19 cellular contexts compared by ENCODE assay signal in genomic region chr11:64081663-64082442, GRCh38. TPM values are rescaled to one million over a fixed set of nuclear protein-coding genes. Genes with fewer than 3 reads are reported as not detected.
DNase-seq lines count a peak whose midpoint lies in the region; ATAC-seq, FAIRE-seq and TF ChIP-seq lines count a peak whose summit lies in the region.
"Had no signal": no experiment of that assay in that cellular context is flagged by ENCODE, and none has a peak within 500 bp of the region (broad histone marks: within the 10 kb centered on the region; RNA-seq: fewer than 3 reads in every experiment).

No MANE protein-coding gene starts in this region.

- H2BK12ac ChIP-seq in H1 (ENCODE audit: low read depth, low read length): no peak overlapping the region

- no peaks in the 10 kb centered on the region for H3K79me2 ChIP-seq in H1 (ENCODE audit: control insufficient read depth in 1 of 2, insufficient read depth in 2 of 2, low read length in 2 of 2)

- TF ChIP-seq POLR2A in H1 (IDR thresholded peaks at IDR 0.05; ENCODE audit: control extremely low read depth in 1 of 2, low read depth in 2 of 2, low read length in 2 of 2) (no peak), adrenal gland (IDR thresholded peaks at IDR 0.05) (no peak)

- intact Hi-C loops in adrenal gland (cut with DNase I): no loop called here

- H4K91ac ChIP-seq in H1 (replicated peaks; ENCODE audit: insufficient read length, low read length): no peak overlapping the region

- CTCF ChIA-PET in H1 (lab: Charles Lee; ENCODE audit: partially characterized antibody): interaction anchor here (1.1 to 1.8 kb wide), 6 partner anchors 19 to 81 kb away, joined by 3 to 7 read pairs (median 4); no protein-coding TSS in a partner anchor

- no peak overlapping the region for H3K23ac ChIP-seq in H1 (ENCODE audit: insufficient read length)

- no peak overlapping the region for H3K27ac ChIP-seq in H1 (ENCODE audit: low read depth, low read length)
- no peak overlapping the region for H3K27ac ChIP-seq in adrenal gland

- no peak overlapping the region for H3K56ac ChIP-seq in H1 (replicated peaks; ENCODE audit: insufficient read length, low read depth, low read length)

- no peak overlapping the region for H2BK20ac ChIP-seq in H1 (ENCODE audit: low read length)

- no peak overlapping the region for H3K18ac ChIP-seq in H1 (ENCODE audit: extremely low read depth, low read length)

- no peak overlapping the region for H3K9ac ChIP-seq in H1 (replicated peaks in 1 of 4; ENCODE audit: extremely low read depth in 1 of 4, low read depth in 3 of 4, low read length in 3 of 4)

- H4K8ac ChIP-seq in H1 (ENCODE audit: extremely low read depth, insufficient read depth, low read length): no peak overlapping the region

- H3K4me3 ChIP-seq in H1 (ENCODE audit: extremely low read depth in 1 of 4, insufficient read depth in 2 of 4, low read depth in 3 of 4, low read length in 4 of 4) (no peak overlapping the region), adrenal gland (no peak overlapping the region)

- H3K79me1 ChIP-seq in H1 (ENCODE audit: low read depth, low read length): no peaks in the 10 kb centered on the region

- no peak overlapping the region for H3K4me2 ChIP-seq in H1 (ENCODE audit: insufficient read depth in 1 of 2, low read depth in 2 of 2, low read length in 2 of 2)

- peaks cover 3 to 23% of the 10 kb centered on the region in 2 experiments for H4K20me1 ChIP-seq in H1 (replicated peaks in 1 of 2; ENCODE audit: control insufficient read depth in 1 of 2, insufficient read depth in 2 of 2, low read length in 2 of 2)

- no peak for ATAC-seq in HG03457 (IDR thresholded peaks at IDR 0.05; ENCODE audit: unreplicated experiment)
- ATAC-seq: activated T-helper 17 cell treated with anti-CD3 and anti-CD28 coated beads, Interleukin-2, amount 50 U/mL, for 72 hours; left lobe of liver had no signal

- H2AFZ ChIP-seq in H1 (ENCODE audit: low read length): no peak overlapping the region

- H4K5ac ChIP-seq in H1 (ENCODE audit: insufficient read length, low read depth, low read length): no peak overlapping the region

- DNase-seq in DMS79 (lab: John Stamatoyannopoulos, UW) (peak; percentile 86), NCI-H187 treated with DMSO at 0.1 percent for 48 hours (lab: John Stamatoyannopoulos, UW) (peak; percentile 64), NCI-H526 treated with DMSO at 0.1 percent for 48 hours (lab: John Stamatoyannopoulos, UW) (peak; percentile 44), H1 (ENCODE audit: low read depth in 1 of 2, low spot score in 2 of 2) (no peak), NCI-H1694 (lab: John Stamatoyannopoulos, UW) (no peak), putamen (ENCODE audit: low spot score) (no peak), adrenal gland (no peak)
- DNase-seq: activated CD4-positive, CD25-positive, alpha-beta regulatory T cell; Calu3; cerebellar nuclear complex; SIG-M5; stimulated activated CD4-positive, alpha-beta T cell treated with anti-CD3 and anti-CD28 coated beads, Interleukin-4, amount 100 ng/mL, for 1 hour had no signal

- no peak for TF ChIP-seq EP300 in H1 (IDR thresholded peaks at IDR 0.05; ENCODE audit: borderline replicate concordance in 1 of 2, low read depth in 2 of 2, low read length in 2 of 2)

- no peak for FAIRE-seq in H1 (lab: Jason Lieb, UNC)
- FAIRE-seq: endometrium had no signal

- H3K4me1 ChIP-seq in H1 (replicated peaks in 1 of 4; ENCODE audit: control insufficient read depth in 3 of 4, insufficient read depth in 4 of 4, low read length in 3 of 4): no peaks in the 10 kb centered on the region
- no peaks in the 10 kb centered on the region for H3K4me1 ChIP-seq in adrenal gland (replicated peaks in 1 of 2)

- no peak overlapping the region for H2BK5ac ChIP-seq in H1 (ENCODE audit: low read depth, low read length)

- TF ChIP-seq CTCF in H1 (IDR thresholded peaks at IDR 0.05; ENCODE audit: control extremely low read depth in 1 of 3, insufficient read depth in 1 of 3, low read depth in 1 of 3, low read length in 3 of 3): no peak
- no peak for TF ChIP-seq CTCF in adrenal gland (IDR thresholded peaks at IDR 0.05)

- no peaks in the 10 kb centered on the region for H3K36me3 ChIP-seq in H1 (ENCODE audit: control insufficient read depth in 2 of 4, insufficient read depth in 4 of 4, low read length in 3 of 4)
- no peaks in the 10 kb centered on the region for H3K36me3 ChIP-seq in adrenal gland (replicated peaks in 1 of 2)

- H3K23me2 ChIP-seq in H1 (ENCODE audit: low read depth, low read length): no peaks in the 10 kb centered on the region

- H2BK15ac ChIP-seq in H1 (ENCODE audit: low read length): no peak overlapping the region

- H3K4ac ChIP-seq in H1 (replicated peaks; ENCODE audit: insufficient read length, low read depth, low read length): no peak overlapping the region

- H3K27me3 ChIP-seq in H1 (replicated peaks in 1 of 4; ENCODE audit: control insufficient read depth in 3 of 4, extremely low read depth in 1 of 4, insufficient read depth in 3 of 4, low read length in 3 of 4): peaks cover 0 to 77% (median 45%) of the 10 kb centered on the region in 4 experiments; a peak in 6 of 7 replicates
- H3K27me3 ChIP-seq in adrenal gland: no peaks in the 10 kb centered on the region

- H3K14ac ChIP-seq in H1 (ENCODE audit: insufficient read length): no peak overlapping the region

- TF ChIP-seq RAD21 in H1 (IDR thresholded peaks at IDR 0.05 in 1 of 2, conservative IDR thresholded peaks at IDR 0.05 in 1 of 2; ENCODE audit: low read depth in 2 of 2, low read length in 2 of 2): no peak

- 89% methylated on average over 28 of the region's 28 CpGs; no CpG with 5 or more reads in 1 of the 2 experiments for WGBS in H1 (ENCODE audit: extremely low coverage in 1 of 2, insufficient coverage in 1 of 2, insufficient read length in 1 of 2, insufficient replicate concordance in 2 of 2, low coverage in 1 of 2, low lambda C conversion rate in 2 of 2, missing lambda C conversion rate in 1 of 2), 2 experiments
- 87 to 93% (median 87%) methylated on average over 11 to 28 of the region's 28 CpGs for WGBS in adrenal gland, 4 donors

- POLR2A ChIA-PET in H1 (lab: Charles Lee; ENCODE audit: partially characterized antibody): interaction anchor here (1.0 kb wide), 1 partner anchor 23 kb away, joined by 3 read pairs; no protein-coding TSS in a partner anchor

- no peak overlapping the region for H2AK5ac ChIP-seq in H1 (ENCODE audit: low read depth, low read length)

- no peak overlapping the region for H2BK120ac ChIP-seq in H1 (replicated peaks; ENCODE audit: low read depth, low read length)

- H3K9me3 ChIP-seq in H1 (ENCODE audit: insufficient read depth in 2 of 2, low read depth in 1 of 2, low read length in 1 of 2): no peaks in the 10 kb centered on the region
- no peaks in the 10 kb centered on the region for H3K9me3 ChIP-seq in adrenal gland (replicated peaks in 1 of 3)

TF ChIP-seq in H1, 55 proteins besides CTCF, POLR2A, EP300 and RAD21:
- TF ChIP-seq JUN (IDR thresholded peaks at IDR 0.05; ENCODE audit: low read depth, low read length) (no peak), KDM1A (IDR thresholded peaks at IDR 0.05; ENCODE audit: borderline replicate concordance, low read length) (peak; percentile 67; the same call in 1 of the 2 replicates)

RNA-seq across cellular contexts. Expression of gene FLRT1, which starts 46.1 kb away (rescaled TPM):
- 0.28 and 0.42 TPM in 2 replicates for total RNA-seq in H1 (2021; fragmentation: NEBNext Ultra II Directional; extraction: Animal tissue kit (Norgen Biotek cat#: 25700))
- 0.14 and 0.20 TPM in 2 replicates for polyA plus RNA-seq in H1 (2011; rRNA removed)
- polyA plus RNA-seq in H1 (2011; cell fraction: cytosol; rRNA removed): 0.10 TPM
- polyA plus RNA-seq in H1 (2011; cell fraction: nucleus; rRNA removed): 0.19 TPM
- 0.30 to 0.89 TPM (median 0.74 TPM) in 4 replicates for polyA plus RNA-seq in H1 (2012, experiment 1 of 2)
- 0.17 TPM for polyA plus RNA-seq in H1 (2012, experiment 2 of 2)
- 0.61 TPM for polyA plus RNA-seq in H1 (2013, experiment 1 of 2)
- polyA plus RNA-seq in H1 (2013, experiment 2 of 2): 0.59 TPM
- 0.16 and 0.20 TPM in 2 replicates for polyA minus RNA-seq in H1 (2011; rRNA and poly(A)+ RNA removed)
- 0.29 TPM for polyA minus RNA-seq in H1 (2011; cell fraction: cytosol; rRNA and poly(A)+ RNA removed)
- polyA minus RNA-seq in H1 (2011; cell fraction: nucleus; rRNA and poly(A)+ RNA removed): not detected
- total RNA-seq in adrenal gland: 10 to 100 TPM in 1 of 8 donors, 1 to 10 TPM in 2, under 1 TPM in 1, not detected in 4; 0.69 to 11.1 (median 4.7) TPM
- 1 to 10 TPM in 2 of 3 donors, under 1 TPM in 1; 0.54 to 5.0 (median 2.4) TPM for polyA plus RNA-seq in adrenal gland
- total RNA-seq: activated CD8-positive, alpha-beta memory T cell treated with anti-CD3 and anti-CD28 coated beads for 36 hours; activated T-helper 17 cell treated with anti-CD3 and anti-CD28 coated beads, Interleukin-2, amount 50 U/mL, for 72 hours; left lobe of liver; omental fat pad had no signal
- polyA plus RNA-seq: IgD-negative memory B cell had no signal

Comparison
In these comparisons a context has a peak if more than half of its experiments do, and no peak if none do; other contexts are left out.
1. DNase-seq: peak in DMS79 (single experiment), NCI-H187 treated with DMSO at 0.1 percent for 48 hours (single experiment) and NCI-H526 treated with DMSO at 0.1 percent for 48 hours (single experiment); none in H1 (0 of 2), NCI-H1694 (single experiment), putamen (single experiment) and adrenal gland (0 of 7).